In genomic region chr9:120832766-120833165, GRCh38 we compare ENCODE assay signal across 1 cellular context.
A peak's percentile ranks its signal among the peaks of the same experiment; 100 is the strongest.
TF ChIP-seq lines count a peak whose summit lies in the region.

No MANE protein-coding gene starts in this region.

TF ChIP-seq in SK-N-SH treated with all-trans-retinoic acid at 6 μM for 48 hours, 23 proteins besides CTCF, POLR2A, EP300 and RAD21 (continued from another document):
- TF ChIP-seq OSR1 (CRISPR knock-in tag; IDR thresholded peaks at IDR 0.05) (no peak), GLIS3 (CRISPR knock-in tag; IDR thresholded peaks at IDR 0.05) (no peak), ISL1 (CRISPR knock-in tag; IDR thresholded peaks at IDR 0.05) (peak; percentile 56), ZNF8 (CRISPR knock-in tag; IDR thresholded peaks at IDR 0.05) (no peak)
